11 cellular contexts compared by ENCODE assay signal in the genomic region with DNA sequence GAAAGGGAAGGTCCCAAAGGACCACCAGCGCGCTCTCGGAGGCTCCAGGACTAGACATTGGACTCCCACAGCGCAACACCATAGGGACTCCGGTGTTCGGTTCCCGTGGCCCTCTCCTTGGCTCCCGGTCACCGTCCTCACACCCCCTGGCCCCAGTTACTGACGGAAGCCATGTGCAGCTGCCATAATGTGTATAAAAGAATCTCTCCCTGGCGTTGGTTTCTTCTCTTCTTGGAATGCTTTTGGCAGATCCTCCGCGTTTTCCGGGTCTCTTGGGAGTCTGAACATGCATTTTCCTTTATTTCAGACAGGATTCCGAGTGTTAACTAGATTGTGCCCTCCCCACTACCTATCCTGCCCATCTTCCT.
A peak's percentile ranks its signal among the peaks of the same experiment; 100 is the strongest.
DNase-seq lines count a peak whose midpoint lies in the region; ATAC-seq and TF ChIP-seq lines count a peak whose summit lies in the region.
"Had no signal": no experiment of that assay in that cellular context is flagged by ENCODE, and none has a peak within 500 bp of the region (broad histone marks: within the 10 kb centered on the region; RNA-seq: fewer than 3 reads in every experiment).

No MANE protein-coding gene starts in this region.

- no peak overlapping the region for H3K27ac ChIP-seq in foreskin keratinocyte
- no peak overlapping the region for H3K27ac ChIP-seq in brain microvascular endothelial cell
- H3K27ac ChIP-seq: 22Rv1, parathyroid adenoma had no signal

- H3K27me3 ChIP-seq in MG63, result no peaks in the 10 kb centered on the region
- H3K27me3 ChIP-seq in foreskin keratinocyte, result peaks cover 99% of the 10 kb centered on the region
- H3K27me3 ChIP-seq in brain microvascular endothelial cell (replicated peaks), result peaks cover 85% of the 10 kb centered on the region

- TF ChIP-seq CTCF in foreskin keratinocyte (conservative IDR thresholded peaks at IDR 0.05) (no peak), brain microvascular endothelial cell (IDR thresholded peaks at IDR 0.05; ENCODE audit: low read depth, low read length, missing control alignments) (no peak)

- in situ Hi-C loops in brain microvascular endothelial cell (cut with HindIII; ENCODE audit: low pct_ligation_motif_present, low sequenced_read_pairs), result no loop called here

- ATAC-seq in foreskin keratinocyte, result peak; percentile 3

- no peaks in the 10 kb centered on the region for H3K4me1 ChIP-seq in foreskin keratinocyte
- H3K4me1 ChIP-seq: parathyroid adenoma had no signal

- no peaks in the 10 kb centered on the region for H3K36me3 ChIP-seq in MG63
- no peaks in the 10 kb centered on the region for H3K36me3 ChIP-seq in brain microvascular endothelial cell (replicated peaks)

- peak overlapping the region; percentile 20 for H3K4me3 ChIP-seq in MG63
- H3K4me3 ChIP-seq in skeletal muscle cell (ENCODE audit: low read depth, low read length), result peak overlapping the region; percentile 14
- H3K4me3 ChIP-seq in brain microvascular endothelial cell (ENCODE audit: low read depth, low read length), result no peak overlapping the region

- DNase-seq in NCI-H146 (lab: John Stamatoyannopoulos, UW), result peak; percentile 28
- no peak for DNase-seq in NCI-H146 treated with DMSO at 0.1 percent for 48 hours (lab: John Stamatoyannopoulos, UW; ENCODE audit: unreplicated experiment)
- DNase-seq in MG63, result no peak
- DNase-seq in foreskin keratinocyte, result no peak
- DNase-seq in skeletal muscle cell (ENCODE audit: low read depth), result no peak
- no peak for DNase-seq in SHP77 treated with DMSO at 0.1 percent for 48 hours (lab: John Stamatoyannopoulos, UW)
- DNase-seq in NCI-H345 treated with DMSO at 0.1 percent for 48 hours (lab: John Stamatoyannopoulos, UW; ENCODE audit: unreplicated experiment), result no peak
- DNase-seq in brain microvascular endothelial cell, result no peak
- DNase-seq: NCI-H345 had no signal

- H3K9me3 ChIP-seq in MG63, result no peaks in the 10 kb centered on the region
